In the genomic region with DNA sequence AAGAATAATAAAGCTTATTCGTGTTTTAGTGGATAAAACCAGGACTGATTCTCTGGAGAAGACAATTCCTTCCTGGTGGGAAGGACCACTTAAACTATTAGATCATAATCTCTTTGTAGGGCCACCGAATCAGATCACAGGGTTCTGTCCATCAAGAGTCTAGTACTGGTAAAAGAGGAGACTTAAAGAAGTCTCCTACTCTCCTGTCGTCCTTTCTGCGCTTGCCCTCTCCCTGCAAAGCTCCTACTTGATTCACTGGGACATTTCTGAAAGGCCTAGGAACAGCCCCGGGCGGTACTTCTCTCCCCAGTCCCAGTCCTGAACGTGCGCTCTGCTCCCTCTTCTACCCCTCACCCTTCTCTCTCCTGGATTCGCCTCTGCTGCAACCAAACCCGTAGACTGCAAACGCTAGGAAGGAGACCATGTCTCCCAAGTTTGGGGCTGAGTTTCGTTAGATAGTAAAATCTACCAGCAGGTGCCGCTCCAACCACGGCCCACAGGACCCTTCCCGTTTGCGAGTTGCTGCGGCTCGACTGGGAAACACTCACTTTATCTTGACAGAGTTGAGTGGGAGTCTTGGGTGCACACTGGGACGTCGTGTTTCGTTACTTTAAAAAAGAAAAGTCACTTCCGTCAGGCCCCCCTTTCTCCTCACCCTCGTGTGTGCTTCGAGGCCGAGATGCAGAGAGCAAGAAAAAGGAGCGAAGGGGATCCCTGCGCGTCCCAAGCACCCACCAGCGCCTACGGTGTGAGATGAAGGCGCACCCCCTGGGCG, we compare ENCODE assay signal across 1 cellular context.
A peak's percentile ranks its signal among the peaks of the same experiment; 100 is the strongest.
TF ChIP-seq lines count a peak whose summit lies in the region.

No MANE protein-coding gene starts in this region.

TF ChIP-seq in GM23338, 12 proteins besides CTCF, POLR2A, EP300 and RAD21:
- TF ChIP-seq, protein P1, sequence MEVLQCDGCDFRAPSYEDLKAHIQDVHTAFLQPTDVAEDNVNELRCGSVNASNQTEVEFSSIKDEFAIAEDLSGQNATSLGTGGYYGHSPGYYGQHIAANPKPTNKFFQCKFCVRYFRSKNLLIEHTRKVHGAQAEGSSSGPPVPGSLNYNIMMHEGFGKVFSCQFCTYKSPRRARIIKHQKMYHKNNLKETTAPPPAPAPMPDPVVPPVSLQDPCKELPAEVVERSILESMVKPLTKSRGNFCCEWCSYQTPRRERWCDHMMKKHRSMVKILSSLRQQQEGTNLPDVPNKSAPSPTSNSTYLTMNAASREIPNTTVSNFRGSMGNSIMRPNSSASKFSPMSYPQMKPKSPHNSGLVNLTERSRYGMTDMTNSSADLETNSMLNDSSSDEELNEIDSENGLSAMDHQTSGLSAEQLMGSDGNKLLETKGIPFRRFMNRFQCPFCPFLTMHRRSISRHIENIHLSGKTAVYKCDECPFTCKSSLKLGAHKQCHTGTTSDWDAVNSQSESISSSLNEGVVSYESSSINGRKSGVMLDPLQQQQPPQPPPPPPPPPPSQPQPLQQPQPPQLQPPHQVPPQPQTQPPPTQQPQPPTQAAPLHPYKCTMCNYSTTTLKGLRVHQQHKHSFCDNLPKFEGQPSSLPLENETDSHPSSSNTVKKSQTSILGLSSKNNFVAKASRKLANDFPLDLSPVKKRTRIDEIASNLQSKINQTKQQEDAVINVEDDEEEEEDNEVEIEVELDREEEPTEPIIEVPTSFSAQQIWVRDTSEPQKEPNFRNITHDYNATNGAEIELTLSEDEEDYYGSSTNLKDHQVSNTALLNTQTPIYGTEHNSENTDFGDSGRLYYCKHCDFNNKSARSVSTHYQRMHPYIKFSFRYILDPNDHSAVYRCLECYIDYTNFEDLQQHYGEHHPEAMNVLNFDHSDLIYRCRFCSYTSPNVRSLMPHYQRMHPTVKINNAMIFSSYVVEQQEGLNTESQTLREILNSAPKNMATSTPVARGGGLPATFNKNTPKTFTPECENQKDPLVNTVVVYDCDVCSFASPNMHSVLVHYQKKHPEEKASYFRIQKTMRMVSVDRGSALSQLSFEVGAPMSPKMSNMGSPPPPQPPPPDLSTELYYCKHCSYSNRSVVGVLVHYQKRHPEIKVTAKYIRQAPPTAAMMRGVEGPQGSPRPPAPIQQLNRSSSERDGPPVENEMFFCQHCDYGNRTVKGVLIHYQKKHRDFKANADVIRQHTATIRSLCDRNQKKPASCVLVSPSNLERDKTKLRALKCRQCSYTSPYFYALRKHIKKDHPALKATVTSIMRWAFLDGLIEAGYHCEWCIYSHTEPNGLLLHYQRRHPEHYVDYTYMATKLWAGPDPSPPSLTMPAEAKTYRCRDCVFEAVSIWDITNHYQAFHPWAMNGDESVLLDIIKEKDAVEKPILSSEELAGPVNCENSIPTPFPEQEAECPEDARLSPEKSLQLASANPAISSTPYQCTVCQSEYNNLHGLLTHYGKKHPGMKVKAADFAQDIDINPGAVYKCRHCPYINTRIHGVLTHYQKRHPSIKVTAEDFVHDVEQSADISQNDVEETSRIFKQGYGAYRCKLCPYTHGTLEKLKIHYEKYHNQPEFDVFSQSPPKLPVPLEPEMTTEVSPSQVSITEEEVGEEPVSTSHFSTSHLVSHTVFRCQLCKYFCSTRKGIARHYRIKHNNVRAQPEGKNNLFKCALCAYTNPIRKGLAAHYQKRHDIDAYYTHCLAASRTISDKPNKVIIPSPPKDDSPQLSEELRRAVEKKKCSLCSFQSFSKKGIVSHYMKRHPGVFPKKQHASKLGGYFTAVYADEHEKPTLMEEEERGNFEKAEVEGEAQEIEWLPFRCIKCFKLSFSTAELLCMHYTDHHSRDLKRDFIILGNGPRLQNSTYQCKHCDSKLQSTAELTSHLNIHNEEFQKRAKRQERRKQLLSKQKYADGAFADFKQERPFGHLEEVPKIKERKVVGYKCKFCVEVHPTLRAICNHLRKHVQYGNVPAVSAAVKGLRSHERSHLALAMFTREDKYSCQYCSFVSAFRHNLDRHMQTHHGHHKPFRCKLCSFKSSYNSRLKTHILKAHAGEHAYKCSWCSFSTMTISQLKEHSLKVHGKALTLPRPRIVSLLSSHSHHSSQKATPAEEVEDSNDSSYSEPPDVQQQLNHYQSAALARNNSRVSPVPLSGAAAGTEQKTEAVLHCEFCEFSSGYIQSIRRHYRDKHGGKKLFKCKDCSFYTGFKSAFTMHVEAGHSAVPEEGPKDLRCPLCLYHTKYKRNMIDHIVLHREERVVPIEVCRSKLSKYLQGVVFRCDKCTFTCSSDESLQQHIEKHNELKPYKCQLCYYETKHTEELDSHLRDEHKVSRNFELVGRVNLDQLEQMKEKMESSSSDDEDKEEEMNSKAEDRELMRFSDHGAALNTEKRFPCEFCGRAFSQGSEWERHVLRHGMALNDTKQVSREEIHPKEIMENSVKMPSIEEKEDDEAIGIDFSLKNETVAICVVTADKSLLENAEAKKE (CRISPR knock-in tag; IDR thresholded peaks at IDR 0.05) = no peak
- TF ChIP-seq EZH2phosphoT487 (IDR thresholded peaks at IDR 0.05; ENCODE audit: unreplicated experiment) (peak; percentile 60), POLR2AphosphoS5 (IDR thresholded peaks at IDR 0.05; ENCODE audit: low read depth) (no peak), EZH2 (IDR thresholded peaks at IDR 0.05; ENCODE audit: low read depth, unreplicated experiment) (peak; percentile 80)
